12 cellular contexts compared by ENCODE assay signal in the genomic region with DNA sequence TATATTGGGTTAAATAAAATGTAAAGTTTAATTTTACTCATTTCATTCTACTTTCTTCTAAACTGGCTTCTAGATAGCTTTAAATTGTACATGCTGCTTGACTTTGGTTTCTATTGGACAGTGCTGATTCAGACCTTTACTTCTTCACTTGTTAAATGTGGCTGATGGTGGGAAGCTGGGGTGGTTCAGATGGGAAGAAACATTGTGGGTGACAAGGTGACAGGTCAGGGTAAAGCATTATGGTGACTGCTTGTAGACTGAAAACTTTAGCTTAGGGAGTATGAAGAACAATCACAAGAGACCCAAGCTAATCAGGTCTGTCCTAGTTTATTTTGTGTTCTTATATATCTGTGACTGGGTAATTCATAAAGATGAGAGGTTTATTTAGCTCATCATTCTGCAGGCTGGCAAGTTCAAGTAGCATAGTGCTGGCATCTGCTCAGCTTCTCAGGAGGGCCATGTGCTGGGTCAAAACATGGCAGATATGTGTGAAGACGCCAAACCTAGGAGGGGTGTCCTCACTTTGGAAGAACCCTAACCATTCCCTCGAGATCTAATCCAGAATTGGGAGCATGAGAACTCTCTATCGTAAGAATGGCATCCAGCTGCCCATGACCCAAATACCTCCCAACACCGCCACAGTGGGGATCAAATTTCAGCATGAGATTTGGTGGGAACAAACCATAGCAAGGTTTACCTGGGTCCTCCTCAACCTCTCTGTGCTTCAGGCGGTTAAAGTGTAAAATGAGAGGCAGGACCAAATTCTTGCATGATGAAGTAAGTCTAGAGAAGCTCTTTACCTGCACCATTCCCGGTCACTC.
DNase-seq lines count a peak whose midpoint lies in the region; ATAC-seq and TF ChIP-seq lines count a peak whose summit lies in the region.
"Had no signal": no experiment of that assay in that cellular context is flagged by ENCODE, and none has a peak within 500 bp of the region (broad histone marks: within the 10 kb centered on the region; RNA-seq: fewer than 3 reads in every experiment).

No MANE protein-coding gene starts in this region.

- no peak overlapping the region for H3K4me3 ChIP-seq in MM.1S (ENCODE audit: low read length)

- H3K9me3 Mint-ChIP-seq in activated CD8-positive, alpha-beta memory T cell treated with anti-CD3 and anti-CD28 coated beads, Interleukin-2, amount 10 ng/mL, durations not matched to agents 7 days and 5 days (ENCODE audit: low read depth): no peaks in the 10 kb centered on the region
- no peaks in the 10 kb centered on the region for H3K9me3 Mint-ChIP-seq in effector memory CD8-positive, alpha-beta T cell
- H3K9me3 Mint-ChIP-seq in stimulated activated effector memory CD8-positive, alpha-beta T cell treated with anti-CD3 and anti-CD28 coated beads, Interleukin-12 subunit alpha, Interleukin-12 subunit beta, amount 100 ng/mL, for 72 hours: no peaks in the 10 kb centered on the region

- peaks cover 46% of the 10 kb centered on the region for H3K36me3 Mint-ChIP-seq in activated CD8-positive, alpha-beta memory T cell treated with anti-CD3 and anti-CD28 coated beads, Interleukin-2, amount 10 ng/mL, durations not matched to agents 7 days and 5 days
- H3K36me3 Mint-ChIP-seq in effector memory CD8-positive, alpha-beta T cell (ENCODE audit: insufficient read depth): peaks cover 26% of the 10 kb centered on the region
- peaks cover 85% of the 10 kb centered on the region for H3K36me3 Mint-ChIP-seq in stimulated activated effector memory CD8-positive, alpha-beta T cell treated with anti-CD3 and anti-CD28 coated beads, Interleukin-12 subunit alpha, Interleukin-12 subunit beta, amount 100 ng/mL, for 72 hours

- peak overlapping the region; percentile 57 for H3K27ac Mint-ChIP-seq in activated CD8-positive, alpha-beta memory T cell treated with anti-CD3 and anti-CD28 coated beads, Interleukin-2, amount 10 ng/mL, durations not matched to agents 7 days and 5 days
- H3K27ac Mint-ChIP-seq in effector memory CD8-positive, alpha-beta T cell: peak overlapping the region; percentile 99 to 100
- peak overlapping the region; percentile 97 for H3K27ac Mint-ChIP-seq in stimulated activated effector memory CD8-positive, alpha-beta T cell treated with anti-CD3 and anti-CD28 coated beads, Interleukin-12 subunit alpha, Interleukin-12 subunit beta, amount 100 ng/mL, for 72 hours

- no peaks in the 10 kb centered on the region for H3K27me3 ChIP-seq in MM.1S (replicated peaks; ENCODE audit: insufficient read depth, low read length)

- CTCF ChIA-PET in activated CD8-positive, alpha-beta memory T cell treated with anti-CD3 and anti-CD28 coated beads, Interleukin-2, amount 10 ng/mL, durations not matched to agents 7 days and 5 days (lab: Charles Lee): interaction anchor here (0.7 to 1.9 kb wide), 13 partner anchors 9 to 226 kb away, joined by 3 to 6 read pairs (median 3); no protein-coding TSS in a partner anchor

- no peaks in the 10 kb centered on the region for H3K9me2 ChIP-seq in MM.1S (replicated peaks; ENCODE audit: insufficient read depth, low read length)

- H3K4me3 Mint-ChIP-seq in activated CD8-positive, alpha-beta memory T cell treated with anti-CD3 and anti-CD28 coated beads, Interleukin-2, amount 10 ng/mL, durations not matched to agents 7 days and 5 days: peak overlapping the region; percentile 7
- H3K4me3 Mint-ChIP-seq in effector memory CD8-positive, alpha-beta T cell: peak overlapping the region; percentile 51 to 59
- peak overlapping the region; percentile 83 for H3K4me3 Mint-ChIP-seq in stimulated activated effector memory CD8-positive, alpha-beta T cell treated with anti-CD3 and anti-CD28 coated beads, Interleukin-12 subunit alpha, Interleukin-12 subunit beta, amount 100 ng/mL, for 72 hours

- ATAC-seq in activated CD8-positive, alpha-beta memory T cell treated with anti-CD3 and anti-CD28 coated beads, Interleukin-2, amount 10 ng/mL, durations not matched to agents 7 days and 5 days: peak; percentile 41
- ATAC-seq in effector memory CD8-positive, alpha-beta T cell (replicated peaks): peak; percentile 39
- ATAC-seq in stimulated activated effector memory CD8-positive, alpha-beta T cell treated with anti-CD3 and anti-CD28 coated beads, Interleukin-12 subunit alpha, Interleukin-12 subunit beta, amount 100 ng/mL, for 72 hours: peak; percentile 73

- no peak for TF ChIP-seq CTCF in MM.1S (IDR thresholded peaks at IDR 0.05; ENCODE audit: low read length)

- H4K20me1 ChIP-seq in MM.1S (ENCODE audit: insufficient read depth, low read length): no peaks in the 10 kb centered on the region

- peaks cover 93% of the 10 kb centered on the region for H3K4me1 Mint-ChIP-seq in activated CD8-positive, alpha-beta memory T cell treated with anti-CD3 and anti-CD28 coated beads, Interleukin-2, amount 10 ng/mL, durations not matched to agents 7 days and 5 days
- H3K4me1 Mint-ChIP-seq in effector memory CD8-positive, alpha-beta T cell (ENCODE audit: low read depth in 2 of 2): peaks cover 79 to 90% of the 10 kb centered on the region in 2 donors
- peaks cover 90% of the 10 kb centered on the region for H3K4me1 Mint-ChIP-seq in stimulated activated effector memory CD8-positive, alpha-beta T cell treated with anti-CD3 and anti-CD28 coated beads, Interleukin-12 subunit alpha, Interleukin-12 subunit beta, amount 100 ng/mL, for 72 hours

- peaks cover 22% of the 10 kb centered on the region for H3K4me1 ChIP-seq in MM.1S (ENCODE audit: low read length)
- H3K4me1 ChIP-seq: Caco-2 had no signal

- no peak overlapping the region for H2AFZ ChIP-seq in MM.1S (ENCODE audit: low read length)

- no peaks in the 10 kb centered on the region for H3F3A ChIP-seq in MM.1S (ENCODE audit: insufficient read depth, low read length)

- no peak overlapping the region for H3K9ac ChIP-seq in MM.1S (ENCODE audit: low read length)

- 0 out of 2 replicates have a peak overlapping the region, but pooled peaks have one; percentile 37 for H3K4me2 ChIP-seq in MM.1S (ENCODE audit: low read depth, low read length)

- peak; percentile 73 for DNase-seq in activated CD8-positive, alpha-beta memory T cell treated with anti-CD3 and anti-CD28 coated beads, Interleukin-2, amount 10 ng/mL, durations not matched to agents 7 days and 5 days
- DNase-seq in activated CD8-positive, alpha-beta memory T cell treated with anti-CD3 and anti-CD28 coated beads, Interleukin-2, amount 50 U/mL, for 4 hours: no peak
- no peak for DNase-seq in MM.1S
- no peak for DNase-seq in effector memory CD8-positive, alpha-beta T cell
- no peak for DNase-seq in stimulated activated effector memory CD8-positive, alpha-beta T cell treated with anti-CD3 and anti-CD28 coated beads, Interleukin-12 subunit alpha, Interleukin-12 subunit beta, amount 100 ng/mL, for 72 hours (ENCODE audit: low spot score in 2 of 2)
- DNase-seq in NCI-H1930 (lab: John Stamatoyannopoulos, UW): no peak
- no peak for DNase-seq in stimulated activated CD4-positive, alpha-beta T cell treated with anti-CD3 and anti-CD28 coated beads, Interleukin-12 subunit alpha, Interleukin-12 subunit beta, amount 100 ng/mL, for 4 hours
- DNase-seq in amniotic stem cell (lab: John Stamatoyannopoulos, UW): no peak
- DNase-seq: ACHN, Caco-2, NCI-H1694 treated with DMSO at 0.1 percent for 48 hours, NCI-H526 had no signal

- H3K79me2 ChIP-seq in MM.1S (ENCODE audit: low read length): no peaks in the 10 kb centered on the region

- peak overlapping the region; percentile 21; the same call in 1 of the 2 replicates for H3K27ac ChIP-seq in MM.1S (ENCODE audit: low read length)

- no peaks in the 10 kb centered on the region for H3K27me3 Mint-ChIP-seq in activated CD8-positive, alpha-beta memory T cell treated with anti-CD3 and anti-CD28 coated beads, Interleukin-2, amount 10 ng/mL, durations not matched to agents 7 days and 5 days
- no peaks in the 10 kb centered on the region for H3K27me3 Mint-ChIP-seq in effector memory CD8-positive, alpha-beta T cell

- no peaks in the 10 kb centered on the region for H3K36me3 ChIP-seq in MM.1S (replicated peaks; ENCODE audit: insufficient read depth, low read length)

- H3K9me3 ChIP-seq in MM.1S (replicated peaks; ENCODE audit: insufficient read depth, low read length): no peaks in the 10 kb centered on the region
- H3K9me3 ChIP-seq: Caco-2 had no signal

Comparison
In these comparisons a context has a peak if more than half of its experiments do, and no peak if none do; other contexts are left out.
1. H3K4me3 Mint-ChIP-seq: peak in every context shown above with its lines; median percentile 83 in stimulated activated effector memory CD8-positive, alpha-beta T cell treated with anti-CD3 and anti-CD28 coated beads, Interleukin-12 subunit alpha, Interleukin-12 subunit beta, amount 100 ng/mL, for 72 hours; 55 in effector memory CD8-positive, alpha-beta T cell; 7 in activated CD8-positive, alpha-beta memory T cell treated with anti-CD3 and anti-CD28 coated beads, Interleukin-2, amount 10 ng/mL, durations not matched to agents 7 days and 5 days.